Comparison of ENCODE assay signal across 12 cellular contexts in genomic region chr6:32047539-32047854, GRCh38. TPM values are rescaled to one million over a fixed set of nuclear protein-coding genes. Genes with fewer than 3 reads are reported as not detected.
DNase-seq lines count a peak whose midpoint lies in the region; ATAC-seq, FAIRE-seq and TF ChIP-seq lines count a peak whose summit lies in the region.
"Had no signal": no experiment of that assay in that cellular context is flagged by ENCODE, and none has a peak within 500 bp of the region (broad histone marks: within the 10 kb centered on the region; RNA-seq: fewer than 3 reads in every experiment).

No MANE protein-coding gene starts in this region.

- H2BK12ac ChIP-seq in neuronal stem cell (ENCODE audit: low read length) = no peak overlapping the region

- FAIRE-seq in endothelial cell of umbilical vein (lab: Jason Lieb, UNC) = no peak
- FAIRE-seq: A204.1 had no signal

- H3K9me3 ChIP-seq in heart left ventricle (no peaks in the 10 kb centered on the region), endothelial cell of umbilical vein (replicated peaks; ENCODE audit: control insufficient read depth, insufficient read depth, low read length) (no peaks in the 10 kb centered on the region), neuronal stem cell (replicated peaks in 1 of 2; ENCODE audit: control insufficient read depth in 2 of 2, insufficient read depth in 1 of 2, low read depth in 1 of 2, low read length in 2 of 2) (no peaks in the 10 kb centered on the region), upper lobe of right lung (no peaks in the 10 kb centered on the region)

- H3K14ac ChIP-seq in neuronal stem cell (ENCODE audit: low read length) = no peak overlapping the region

- H3K27me3 ChIP-seq in heart left ventricle = no peaks in the 10 kb centered on the region
- peaks cover 0 to 3% of the 10 kb centered on the region in 2 experiments for H3K27me3 ChIP-seq in endothelial cell of umbilical vein (ENCODE audit: control insufficient read depth in 2 of 2, insufficient read depth in 2 of 2, low read length in 2 of 2)
- H3K27me3 ChIP-seq in neuronal stem cell (ENCODE audit: control insufficient read depth in 3 of 3, insufficient read depth in 3 of 3, low read depth in 1 of 3, low read length in 3 of 3) = peaks cover 0 to 14% (median 0%) of the 10 kb centered on the region in 3 experiments
- no peaks in the 10 kb centered on the region for H3K27me3 ChIP-seq in upper lobe of right lung

- H3K36me3 ChIP-seq in heart left ventricle = peaks cover 0 to 57% (median 11%) of the 10 kb centered on the region in 9 donors
- no peaks in the 10 kb centered on the region for H3K36me3 ChIP-seq in endothelial cell of umbilical vein (ENCODE audit: control insufficient read depth in 2 of 2, extremely low read depth in 1 of 2, insufficient read depth in 2 of 2, low read length in 2 of 2)
- H3K36me3 ChIP-seq in neuronal stem cell (replicated peaks in 1 of 2; ENCODE audit: control insufficient read depth in 2 of 2, insufficient read depth in 2 of 2, low read length in 2 of 2) = no peaks in the 10 kb centered on the region
- peaks cover 18% of the 10 kb centered on the region for H3K36me3 ChIP-seq in upper lobe of right lung

- H2BK120ac ChIP-seq in neuronal stem cell (ENCODE audit: low read depth, low read length) = no peak overlapping the region

- no peak overlapping the region for H3K4me3 ChIP-seq in heart left ventricle
- no peak overlapping the region for H3K4me3 ChIP-seq in endothelial cell of umbilical vein (replicated peaks in 1 of 3; ENCODE audit: insufficient read depth in 1 of 3, low read depth in 1 of 3, low read length in 3 of 3)
- H3K4me3 ChIP-seq in neuronal stem cell (ENCODE audit: low read length in 2 of 2) = peak overlapping the region in 1 of 2 donors; percentile 15
- H3K4me3 ChIP-seq in upper lobe of right lung = no peak overlapping the region
- H3K4me3 ChIP-seq: skin epidermis had no signal

- H3K27ac ChIP-seq in heart left ventricle (peak overlapping the region in 11 of 12 donors; percentile 3 to 88 (median 74)), endothelial cell of umbilical vein (ENCODE audit: insufficient read depth, low read depth, low read length) (no peak overlapping the region), neuronal stem cell (replicated peaks; ENCODE audit: low read length) (peak overlapping the region; percentile 7), upper lobe of right lung (peak overlapping the region; percentile 30)

- H3K9me1 ChIP-seq in endothelial cell of umbilical vein (replicated peaks; ENCODE audit: control insufficient read depth, extremely low read depth, insufficient read depth, low read length) = no peaks in the 10 kb centered on the region

- POLR2A ChIA-PET in endothelial cell of umbilical vein (lab: Charles Lee) = no interaction called here

- TF ChIP-seq POLR2A in heart left ventricle (IDR thresholded peaks at IDR 0.05) (no peak), endothelial cell of umbilical vein (IDR thresholded peaks at IDR 0.05; ENCODE audit: low read depth, low read length) (no peak)

- H2AFZ ChIP-seq in endothelial cell of umbilical vein (ENCODE audit: low read depth, low read length) (peak overlapping the region; percentile 48), neuronal stem cell (ENCODE audit: low read length) (peak overlapping the region; percentile 75)

- H3K4me2 ChIP-seq in endothelial cell of umbilical vein (ENCODE audit: insufficient read depth, low read length) (no peak overlapping the region), neuronal stem cell (ENCODE audit: insufficient read depth, low read length, poor library complexity, severe bottlenecking) (no peak overlapping the region)

- peak overlapping the region; percentile 1 for H2AK5ac ChIP-seq in neuronal stem cell (ENCODE audit: low read depth, low read length)

- no peaks in the 10 kb centered on the region for H3K79me2 ChIP-seq in endothelial cell of umbilical vein (ENCODE audit: control insufficient read depth, insufficient read depth, low read length)

- H4K8ac ChIP-seq in neuronal stem cell (ENCODE audit: low read depth, low read length) = no peak overlapping the region

- H3K4ac ChIP-seq in neuronal stem cell (ENCODE audit: low read length) = no peak overlapping the region

- TF ChIP-seq CTCF in heart left ventricle (IDR thresholded peaks at IDR 0.05) (no peak), endothelial cell of umbilical vein (IDR thresholded peaks at IDR 0.05; ENCODE audit: extremely low read depth in 1 of 2, insufficient read depth in 1 of 2, low read depth in 1 of 2, low read length in 2 of 2) (no peak), upper lobe of right lung (IDR thresholded peaks at IDR 0.05) (no peak)

- DNase-seq in heart left ventricle = no peak
- no peak for DNase-seq in left ventricle myocardium superior
- DNase-seq in endothelial cell of umbilical vein (ENCODE audit: low read depth, low spot score) = no peak
- no peak for DNase-seq in neuronal stem cell (ENCODE audit: low spot score)
- no peak for DNase-seq in upper lobe of right lung
- DNase-seq in SW 1271 (lab: John Stamatoyannopoulos, UW) = no peak
- DNase-seq in NCI-H1092 (lab: John Stamatoyannopoulos, UW) = no peak
- DNase-seq: DMS79 treated with DMSO at 0.1 percent for 48 hours had no signal

- WGBS in heart left ventricle, 4 donors = 67 to 79% (median 77%) methylated on average over 6 of the region's 6 CpGs
- WGBS in neuronal stem cell (ENCODE audit: extremely low coverage in 2 of 2, insufficient read length in 2 of 2, insufficient replicate concordance in 1 of 2), 2 donors = no CpG with 5 or more reads among the region's 6 CpGs

- no peak overlapping the region for H3K18ac ChIP-seq in neuronal stem cell (ENCODE audit: low read length)

- no TSS peak for BruUV-seq in endothelial cell of umbilical vein (replicated peaks; lab: Mats Ljungman, UMichigan)

- H3K9ac ChIP-seq in endothelial cell of umbilical vein (replicated peaks; ENCODE audit: extremely low read depth, insufficient read depth, low read length) = no peak overlapping the region
- H3K9ac ChIP-seq in neuronal stem cell (ENCODE audit: low read depth, low read length, poor library complexity) = no peak overlapping the region

- no peaks in the 10 kb centered on the region for H4K20me1 ChIP-seq in endothelial cell of umbilical vein (replicated peaks; ENCODE audit: control insufficient read depth, extremely low read depth, insufficient read depth, low read length)

- H4K91ac ChIP-seq in neuronal stem cell (ENCODE audit: low read depth, low read length, poor library complexity) = no peak overlapping the region

- ATAC-seq in heart left ventricle (no peak), left ventricle myocardium superior (no peak), upper lobe of right lung (no peak), GM18907 (IDR thresholded peaks at IDR 0.05; ENCODE audit: unreplicated experiment) (no peak)

- CTCF ChIA-PET in endothelial cell of umbilical vein (lab: Charles Lee) = interaction anchor here (0.8 to 2.4 kb wide), 3 partner anchors 11 to 71 kb away, joined by 3 to 10 read pairs (median 7); no protein-coding TSS in a partner anchor

- H2BK5ac ChIP-seq in neuronal stem cell (ENCODE audit: low read length) = no peak overlapping the region

- dilution Hi-C loops in endothelial cell of umbilical vein (cut with MboI; ENCODE audit: extremely low pct_ligation_motif_present, low sequenced_read_pairs) = no loop called here

- intact Hi-C loops in heart left ventricle (cut with DNase I) (loop anchor here in 2 of 10 donors (2.0 to 10.0 kb wide), 3 partner anchors 65 to 107 kb away; partner anchors contain the start of genes PPT2 (in 1 of the 2) and PRRT1 (in 1 of the 2)), left ventricle myocardium superior (cut with micrococcal nuclease) (no loop called here), endothelial cell of umbilical vein (cut with micrococcal nuclease) (loop anchor here (10.0 kb wide), 2 partner anchors 147 to 747 kb away; partner anchors contain the start of genes GPSM3 and PBX2), upper lobe of right lung (cut with DNase I) (no loop called here)

- H3K79me1 ChIP-seq in neuronal stem cell (ENCODE audit: low read depth, low read length) = no peaks in the 10 kb centered on the region

- H3K4me1 ChIP-seq in heart left ventricle (peaks cover 0 to 34% (median 24%) of the 10 kb centered on the region in 12 donors), endothelial cell of umbilical vein (ENCODE audit: control insufficient read depth, extremely low read depth, insufficient read depth, low read length) (peaks cover 10% of the 10 kb centered on the region), neuronal stem cell (ENCODE audit: control insufficient read depth in 2 of 2, insufficient read depth in 1 of 2, low read depth in 1 of 2, low read length in 2 of 2) (peaks cover 14 to 21% of the 10 kb centered on the region in 2 donors), upper lobe of right lung (no peaks in the 10 kb centered on the region)

- no peak overlapping the region for H3K23ac ChIP-seq in neuronal stem cell (ENCODE audit: low read depth, low read length, poor library complexity)

- no peak overlapping the region for H2BK15ac ChIP-seq in neuronal stem cell (ENCODE audit: low read length)

RNA-seq across cellular contexts. Expression of gene CYP21A2, which starts 9.3 kb away (rescaled TPM):
- total RNA-seq in heart left ventricle (1 to 10 TPM in 1 of 9 donors, under 1 TPM in 6, not detected in 2; 0.14 to 3.0 (median 0.69) TPM), left ventricle myocardium superior (0.52 TPM), endothelial cell of umbilical vein (0.22 and 0.32 TPM in 2 replicates), upper lobe of right lung (0.61 TPM)
- polyA plus RNA-seq in heart left ventricle (1 to 10 TPM in 1 of 2 donors, under 1 TPM in 1; 0.11 to 1.0 TPM), endothelial cell of umbilical vein (0.06 and 0.46 TPM in 2 replicates)
- polyA plus RNA-seq in endothelial cell of umbilical vein (2011; cell fraction: cytosol; rRNA removed) = 0.13 TPM in 1 of 2 replicates, not detected in the other
- 1.0 and 1.1 TPM in 2 replicates for polyA plus RNA-seq in endothelial cell of umbilical vein (2011; cell fraction: nucleus; rRNA removed)
- 0.12 TPM in 2 replicates for polyA plus RNA-seq in endothelial cell of umbilical vein (2012)
- polyA minus RNA-seq in endothelial cell of umbilical vein = 0.22 TPM in 1 of 2 replicates, not detected in the other
- not detected for polyA minus RNA-seq in endothelial cell of umbilical vein (2011; cell fraction: cytosol; rRNA and poly(A)+ RNA removed)
- 1.5 TPM in 1 of 2 replicates, not detected in the other for polyA minus RNA-seq in endothelial cell of umbilical vein (2011; cell fraction: nucleus; rRNA and poly(A)+ RNA removed)
- 0.25 TPM for polyA plus RNA-seq in neuronal stem cell (2013, experiment 1 of 2)
- polyA plus RNA-seq in neuronal stem cell (2013, experiment 2 of 2) = 0.30 TPM
- total RNA-seq: CD4-positive, CD25-positive, alpha-beta regulatory T cell had no signal
- polyA plus RNA-seq: CD4-positive, CD25-positive, alpha-beta regulatory T cell had no signal

RNA-seq across cellular contexts. Expression of gene C4B, which starts 32.9 kb away (rescaled TPM):
- total RNA-seq in heart left ventricle = 100 to 1,000 TPM in 3 of 9 donors, 10 to 100 TPM in 6; 40.9 to 307 (median 75.7) TPM
- 10 to 100 TPM; 30.8 to 33.0 TPM for polyA plus RNA-seq in heart left ventricle
- total RNA-seq in left ventricle myocardium superior = 84.0 TPM
- total RNA-seq in endothelial cell of umbilical vein = 6.3 and 6.5 TPM in 2 replicates
- 2.9 and 4.4 TPM in 2 replicates for polyA plus RNA-seq in endothelial cell of umbilical vein
- polyA plus RNA-seq in endothelial cell of umbilical vein (2011; cell fraction: cytosol; rRNA removed) = 1.0 and 2.0 TPM in 2 replicates
- polyA plus RNA-seq in endothelial cell of umbilical vein (2011; cell fraction: nucleus; rRNA removed) = 18.8 and 28.5 TPM in 2 replicates
- polyA plus RNA-seq in endothelial cell of umbilical vein (2012) = 1.6 and 3.8 TPM in 2 replicates
- polyA minus RNA-seq in endothelial cell of umbilical vein = 5.8 and 8.0 TPM in 2 replicates
- not detected for polyA minus RNA-seq in endothelial cell of umbilical vein (2011; cell fraction: cytosol; rRNA and poly(A)+ RNA removed)
- 5.3 and 9.5 TPM in 2 replicates for polyA minus RNA-seq in endothelial cell of umbilical vein (2011; cell fraction: nucleus; rRNA and poly(A)+ RNA removed)
- polyA plus RNA-seq in neuronal stem cell (2013, experiment 1 of 2) = 1.8 TPM
- 1.5 TPM for polyA plus RNA-seq in neuronal stem cell (2013, experiment 2 of 2)
- 166 TPM for total RNA-seq in upper lobe of right lung
